ENCODE assay signal across 18 cellular contexts in the genomic region with DNA sequence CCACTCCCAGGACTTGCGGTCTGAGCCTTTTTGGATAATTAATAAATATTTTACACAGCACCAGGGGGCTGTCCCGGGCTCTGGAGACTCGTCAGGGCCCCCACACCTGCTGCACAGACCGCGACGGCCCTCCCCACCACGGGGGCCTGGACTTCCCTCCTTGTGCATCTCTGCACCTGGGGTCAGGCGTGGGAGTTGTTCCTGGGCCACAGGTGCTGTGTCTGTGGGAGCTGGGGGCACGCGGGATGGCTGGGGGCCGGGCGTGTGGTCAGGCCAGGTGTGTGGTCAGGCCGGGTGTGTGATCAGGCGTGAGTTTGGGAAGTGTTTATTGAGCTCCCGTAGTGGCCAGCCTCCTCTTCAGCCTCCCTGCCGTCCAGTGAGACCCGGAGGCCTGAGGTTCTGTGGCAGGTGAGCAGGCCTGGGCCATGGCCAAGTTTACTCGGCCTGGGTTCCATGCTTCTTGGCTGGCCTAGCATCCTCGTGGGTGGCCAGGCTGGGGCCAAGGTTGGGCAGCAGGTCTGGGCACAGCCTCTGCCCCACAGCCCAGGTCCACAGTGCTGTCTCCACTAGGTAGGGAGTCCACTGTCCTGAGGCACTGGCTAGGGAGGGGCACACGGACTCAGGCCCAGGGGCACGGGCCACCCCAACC. TPM values are rescaled to one million over a fixed set of nuclear protein-coding genes. Genes with fewer than 3 reads are reported as not detected.
DNase-seq lines count a peak whose midpoint lies in the region; ATAC-seq, FAIRE-seq and TF ChIP-seq lines count a peak whose summit lies in the region.
"Had no signal": no experiment of that assay in that cellular context is flagged by ENCODE, and none has a peak within 500 bp of the region (broad histone marks: within the 10 kb centered on the region; RNA-seq: fewer than 3 reads in every experiment).

No MANE protein-coding gene starts in this region.

- peaks cover 30% of the 10 kb centered on the region for H3K79me2 ChIP-seq in PC-3 (ENCODE audit: low read length)

- ATAC-seq in natural killer cell (no peak), PC-3 (no peak)
- ATAC-seq in natural killer cell treated with Interleukin-12 subunit alpha and Interleukin-12 subunit beta and Interleukin-15 and Interleukin-18, amount 100 ng/mL, for 72 hours, result no peak

- H3K4me1 ChIP-seq in thymus (ENCODE audit: control insufficient read depth, insufficient read depth, low read length), result peaks cover 19% of the 10 kb centered on the region
- peaks cover 21% of the 10 kb centered on the region for H3K4me1 ChIP-seq in PC-3 (ENCODE audit: insufficient read depth, low read length)

- no peak overlapping the region for H2AFZ ChIP-seq in PC-3 (ENCODE audit: low read length)

- DNase-seq in natural killer cell, result no peak
- DNase-seq in natural killer cell treated with Interleukin-12 subunit alpha and Interleukin-12 subunit beta and Interleukin-15 and Interleukin-18, amount 100 ng/mL, for 72 hours (ENCODE audit: low spot score), result no peak
- no peak for DNase-seq in bronchial epithelial cell (ENCODE audit: low read depth)
- DNase-seq in Calu3, result no peak
- no peak for DNase-seq in PC-3
- DNase-seq: activated CD4-positive, alpha-beta T cell treated with anti-CD3 and anti-CD28 coated beads, Interleukin-2, amount 50 U/mL, for 48 hours; activated gamma-delta T cell; H9; hippocampal formation; Karpas-422; left cardiac atrium; NCI-H1694 treated with DMSO at 0.1 percent for 48 hours; SHP77 had no signal

- TF ChIP-seq CTCF in natural killer cell (IDR thresholded peaks at IDR 0.05), result no peak
- TF ChIP-seq CTCF in bronchial epithelial cell (IDR thresholded peaks at IDR 0.05; ENCODE audit: insufficient read depth, low read length, severe bottlenecking), result no peak
- no peak for TF ChIP-seq CTCF in Calu3 (IDR thresholded peaks at IDR 0.05; ENCODE audit: unreplicated experiment)
- no peak for TF ChIP-seq CTCF in PC-3 (conservative IDR thresholded peaks at IDR 0.05; ENCODE audit: low read depth, low read length)

- H3K36me3 ChIP-seq in bronchial epithelial cell (ENCODE audit: control insufficient read depth, insufficient read depth, low read length) (peaks cover 28% of the 10 kb centered on the region), thymus (ENCODE audit: control insufficient read depth, insufficient read depth) (peaks cover 29% of the 10 kb centered on the region), PC-3 (ENCODE audit: low read depth, low read length) (peaks cover 6% of the 10 kb centered on the region)

- intact Hi-C loops in natural killer cell (cut with micrococcal nuclease) (no loop called here), Calu3 (cut with micrococcal nuclease; ENCODE audit: unreplicated experiment) (no loop called here), PC-3 (cut with micrococcal nuclease) (no loop called here)

- peaks cover 10% of the 10 kb centered on the region; the same call in 1 of the 2 replicates for H4K20me1 ChIP-seq in PC-3 (ENCODE audit: low read length)

- H3K27ac ChIP-seq in thymus (ENCODE audit: low read depth) (peak overlapping the region; percentile 13), PC-3 (ENCODE audit: low read length) (no peak overlapping the region)

- no peaks in the 10 kb centered on the region for H3F3A ChIP-seq in PC-3 (ENCODE audit: low read length, unreplicated experiment)

- WGBS in thymus, result 86% methylated on average over 21 of the region's 21 CpGs

- CTCF ChIA-PET in Calu3 (lab: Charles Lee) (no interaction called here), PC-3 (lab: Charles Lee) (no interaction called here)

- H3K9me2 ChIP-seq in PC-3 (replicated peaks; ENCODE audit: low read length), result no peaks in the 10 kb centered on the region

- no peak overlapping the region for H3K4me2 ChIP-seq in PC-3 (ENCODE audit: low read length)

- H3K27ac Mint-ChIP-seq in natural killer cell, result no peak overlapping the region
- no peak overlapping the region for H3K27ac Mint-ChIP-seq in natural killer cell treated with Interleukin-12 subunit alpha and Interleukin-12 subunit beta and Interleukin-15 and Interleukin-18, amount 100 ng/mL, for 72 hours
- H3K27ac Mint-ChIP-seq in Calu3 (ENCODE audit: unreplicated experiment), result no peak overlapping the region
- H3K27ac Mint-ChIP-seq: H9 had no signal

- no peak for FAIRE-seq in bronchial epithelial cell (lab: Jason Lieb, UNC)

- H3K36me3 Mint-ChIP-seq in natural killer cell (no peaks in the 10 kb centered on the region), Calu3 (ENCODE audit: insufficient read depth, unreplicated experiment) (peaks cover 76% of the 10 kb centered on the region)
- no peaks in the 10 kb centered on the region for H3K36me3 Mint-ChIP-seq in natural killer cell treated with Interleukin-12 subunit alpha and Interleukin-12 subunit beta and Interleukin-15 and Interleukin-18, amount 100 ng/mL, for 72 hours

- POLR2A ChIA-PET in PC-3 (lab: Charles Lee; ENCODE audit: unreplicated experiment), result no interaction called here

- H3K9ac ChIP-seq in PC-3 (ENCODE audit: low read length), result no peak overlapping the region

- H3K9me3 Mint-ChIP-seq in natural killer cell (no peaks in the 10 kb centered on the region), Calu3 (ENCODE audit: low read depth, unreplicated experiment) (no peaks in the 10 kb centered on the region)
- no peaks in the 10 kb centered on the region for H3K9me3 Mint-ChIP-seq in natural killer cell treated with Interleukin-12 subunit alpha and Interleukin-12 subunit beta and Interleukin-15 and Interleukin-18, amount 100 ng/mL, for 72 hours
- H3K9me3 Mint-ChIP-seq: dendritic cell treated with granulocyte-macrophage colony-stimulating factor and Interleukin-4, amounts not matched to agents 40 ng/mL and 50 ng/mL, for 4 days; H9; type B pancreatic cell had no signal

- peaks cover 1% of the 10 kb centered on the region for H3K9me3 ChIP-seq in thymus (ENCODE audit: control insufficient read depth)
- no peaks in the 10 kb centered on the region for H3K9me3 ChIP-seq in PC-3 (ENCODE audit: low read length)
- H3K9me3 ChIP-seq: ascending aorta, psoas muscle had no signal

- H3K4me1 Mint-ChIP-seq in natural killer cell (peaks cover 0 to 29% of the 10 kb centered on the region in 2 donors), Calu3 (ENCODE audit: low read depth, unreplicated experiment) (peaks cover 22% of the 10 kb centered on the region)
- peaks cover 13 to 17% of the 10 kb centered on the region in 2 donors for H3K4me1 Mint-ChIP-seq in natural killer cell treated with Interleukin-12 subunit alpha and Interleukin-12 subunit beta and Interleukin-15 and Interleukin-18, amount 100 ng/mL, for 72 hours (ENCODE audit: low read depth in 2 of 2)

- H3K27me3 Mint-ChIP-seq in natural killer cell (ENCODE audit: low read depth in 2 of 2) (no peaks in the 10 kb centered on the region), Calu3 (ENCODE audit: unreplicated experiment) (no peaks in the 10 kb centered on the region)
- H3K27me3 Mint-ChIP-seq in natural killer cell treated with Interleukin-12 subunit alpha and Interleukin-12 subunit beta and Interleukin-15 and Interleukin-18, amount 100 ng/mL, for 72 hours, result no peaks in the 10 kb centered on the region

- H3K27me3 ChIP-seq in bronchial epithelial cell (ENCODE audit: control insufficient read depth, insufficient read depth, low read length), result no peaks in the 10 kb centered on the region
- H3K27me3 ChIP-seq in thymus (ENCODE audit: control insufficient read depth, insufficient read depth), result peaks cover 32% of the 10 kb centered on the region
- no peaks in the 10 kb centered on the region for H3K27me3 ChIP-seq in PC-3 (ENCODE audit: low read length)
- H3K27me3 ChIP-seq: ascending aorta had no signal

- BruUV-seq in Calu3 (replicated peaks; lab: Mats Ljungman, UMichigan) (no TSS peak), PC-3 (replicated peaks; lab: Mats Ljungman, UMichigan) (no TSS peak)

- H3K4me3 ChIP-seq in bronchial epithelial cell (ENCODE audit: low read depth, low read length), result peak overlapping the region; percentile 42
- H3K4me3 ChIP-seq in thymus (ENCODE audit: low read length), result no peak overlapping the region
- no peak overlapping the region for H3K4me3 ChIP-seq in PC-3 (ENCODE audit: low read length)

- H3K4me3 Mint-ChIP-seq in natural killer cell (peak overlapping the region; percentile 74), Calu3 (ENCODE audit: low read depth, unreplicated experiment) (no peak overlapping the region)
- no peak overlapping the region for H3K4me3 Mint-ChIP-seq in natural killer cell treated with Interleukin-12 subunit alpha and Interleukin-12 subunit beta and Interleukin-15 and Interleukin-18, amount 100 ng/mL, for 72 hours

RNA-seq across cellular contexts. Expression of gene STUB1, which starts 1.9 kb away (rescaled TPM):
- total RNA-seq in natural killer cell (10 to 100 TPM; 89.5 to 95.4 (median 93.5) TPM), bronchial epithelial cell (159 and 204 TPM in 2 replicates), Calu3 (2022) (102 and 114 TPM in 2 replicates), PC-3 (2014; rRNA removed) (152 and 226 TPM in 2 replicates)
- total RNA-seq in natural killer cell treated with Interleukin-12 subunit alpha and Interleukin-12 subunit beta and Interleukin-15 and Interleukin-18, amount 100 ng/mL, for 72 hours, result 100 to 1,000 TPM in 1 of 2 donors, 10 to 100 TPM in 1; 95.0 to 172 TPM
- polyA plus RNA-seq in thymus, result 122 TPM

RNA-seq across cellular contexts. Expression of gene RHBDL1, which starts 2.9 kb away (rescaled TPM):
- total RNA-seq in natural killer cell, result 1 to 10 TPM; 2.9 to 4.2 (median 4.2) TPM
- 1 to 10 TPM; 1.0 to 1.5 TPM for total RNA-seq in natural killer cell treated with Interleukin-12 subunit alpha and Interleukin-12 subunit beta and Interleukin-15 and Interleukin-18, amount 100 ng/mL, for 72 hours
- total RNA-seq in bronchial epithelial cell, result 9.2 and 14.0 TPM in 2 replicates
- 3.1 TPM for polyA plus RNA-seq in thymus
- total RNA-seq in Calu3 (2022), result 2.4 and 2.6 TPM in 2 replicates
- total RNA-seq in PC-3 (2014; rRNA removed), result 1.7 and 3.7 TPM in 2 replicates

RNA-seq across cellular contexts. Expression of gene JMJD8, which starts 5.8 kb away (rescaled TPM):
- total RNA-seq in natural killer cell, result 10 to 100 TPM; 29.5 to 32.6 (median 31.5) TPM
- total RNA-seq in natural killer cell treated with Interleukin-12 subunit alpha and Interleukin-12 subunit beta and Interleukin-15 and Interleukin-18, amount 100 ng/mL, for 72 hours, result 10 to 100 TPM; 31.2 to 53.4 TPM
- total RNA-seq in bronchial epithelial cell, result 15.9 and 16.8 TPM in 2 replicates
- polyA plus RNA-seq in thymus, result 31.2 TPM
- 88.3 and 90.5 TPM in 2 replicates for total RNA-seq in Calu3 (2022)
- total RNA-seq in PC-3 (2014; rRNA removed), result 81.3 and 90.5 TPM in 2 replicates

RNA-seq across cellular contexts. Expression of gene RHOT2, which starts 10.4 kb away (rescaled TPM):
- total RNA-seq in natural killer cell, result 100 to 1,000 TPM; 205 to 216 (median 211) TPM
- 100 to 1,000 TPM; 171 to 259 TPM for total RNA-seq in natural killer cell treated with Interleukin-12 subunit alpha and Interleukin-12 subunit beta and Interleukin-15 and Interleukin-18, amount 100 ng/mL, for 72 hours
- total RNA-seq in bronchial epithelial cell, result 44.5 and 52.4 TPM in 2 replicates
- polyA plus RNA-seq in thymus, result 252 TPM
- total RNA-seq in Calu3 (2022), result 154 and 163 TPM in 2 replicates
- 93.0 and 100 TPM in 2 replicates for total RNA-seq in PC-3 (2014; rRNA removed)

RNA-seq across cellular contexts. Expression of gene WDR24, which starts 11.9 kb away (rescaled TPM):
- total RNA-seq in natural killer cell (10 to 100 TPM in 2 of 3 donors, 1 to 10 TPM in 1; 8.8 to 14.1 (median 10.2) TPM), bronchial epithelial cell (3.4 and 4.0 TPM in 2 replicates), Calu3 (2022) (18.6 and 22.5 TPM in 2 replicates), PC-3 (2014; rRNA removed) (9.5 and 12.7 TPM in 2 replicates)
- 10 to 100 TPM; 15.7 to 25.0 TPM for total RNA-seq in natural killer cell treated with Interleukin-12 subunit alpha and Interleukin-12 subunit beta and Interleukin-15 and Interleukin-18, amount 100 ng/mL, for 72 hours
- 10.1 TPM for polyA plus RNA-seq in thymus
